22 cellular contexts compared by ENCODE assay signal in the genomic region with DNA sequence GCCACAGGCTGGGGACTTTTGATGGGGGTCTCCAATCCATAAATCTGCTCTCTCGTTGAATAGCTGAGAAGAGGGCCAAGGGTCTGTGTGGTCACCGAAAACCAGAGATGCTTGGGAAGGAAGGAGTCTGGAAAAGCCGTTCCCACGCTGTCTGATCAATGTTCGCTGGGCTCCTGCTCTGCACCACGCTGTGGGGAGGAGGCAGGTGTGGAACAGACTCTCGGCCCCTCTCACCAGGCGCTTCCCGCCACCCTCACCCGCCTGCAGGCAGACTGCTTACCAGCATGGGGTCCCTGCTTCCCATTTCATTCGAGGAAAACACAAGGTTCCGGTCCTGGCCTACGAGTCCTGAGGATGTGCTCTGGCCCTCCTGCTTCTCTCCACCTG. TPM values are rescaled to one million over a fixed set of nuclear protein-coding genes. Genes with fewer than 3 reads are reported as not detected.
DNase-seq lines count a peak whose midpoint lies in the region; ATAC-seq and TF ChIP-seq lines count a peak whose summit lies in the region.
"Had no signal": no experiment of that assay in that cellular context is flagged by ENCODE, and none has a peak within 500 bp of the region (broad histone marks: within the 10 kb centered on the region; RNA-seq: fewer than 3 reads in every experiment).

No MANE protein-coding gene starts in this region.

- POLR2A ChIA-PET in MCF 10A (lab: Yijun Ruan, JAX), result interaction anchor here (0.6 to 13.0 kb wide), 10 partner anchors 17 to 215 kb away, joined by 3 to 311 read pairs (median 5); a partner anchor contains a TSS

- H3K36me3 ChIP-seq in stomach, result no peaks in the 10 kb centered on the region
- H3K36me3 ChIP-seq: Peyer's patch had no signal

- peaks cover 13% of the 10 kb centered on the region for H3K27me3 Mint-ChIP-seq in HFFc6 (ENCODE audit: insufficient read depth)
- H3K27me3 Mint-ChIP-seq in MCF 10A (ENCODE audit: insufficient read depth, unreplicated experiment), result no peaks in the 10 kb centered on the region

- H3K27ac Mint-ChIP-seq in HFFc6, result no peak overlapping the region
- H3K27ac Mint-ChIP-seq in MCF 10A (ENCODE audit: low read depth, unreplicated experiment), result peak overlapping the region; percentile 82
- H3K27ac Mint-ChIP-seq: activated naive CD8-positive, alpha-beta T cell treated with anti-CD3 and anti-CD28 coated beads, Interleukin-2, amount 10 ng/mL, durations not matched to agents 7 days and 5 days; CD4-positive, alpha-beta memory T cell; WTC11 had no signal

- H3K4me3 Mint-ChIP-seq in HFFc6 (peak overlapping the region; percentile 42; the same call in 1 of the 2 replicates), MCF 10A (ENCODE audit: unreplicated experiment) (peak overlapping the region; percentile 61)
- H3K4me3 Mint-ChIP-seq: activated naive CD8-positive, alpha-beta T cell treated with anti-CD3 and anti-CD28 coated beads, Interleukin-2, amount 10 ng/mL, durations not matched to agents 7 days and 5 days; CD4-positive, alpha-beta memory T cell; naive thymus-derived CD8-positive, alpha-beta T cell; WTC11 had no signal

- H3K4me3 ChIP-seq in stomach, result no peak overlapping the region
- H3K4me3 ChIP-seq: Peyer's patch, SK-N-MC had no signal

- DNase-seq in HFFc6 (no peak), MCF 10A (ENCODE audit: unreplicated experiment) (no peak), stomach (no peak), Right ventricle myocardium superior (no peak), cortex of kidney (lab: John Stamatoyannopoulos, UW) (no peak)
- DNase-seq: activated CD8-positive, alpha-beta memory T cell treated with anti-CD3 and anti-CD28 coated beads, Interleukin-2, amount 50 U/mL, for 4 hours; activated naive CD8-positive, alpha-beta T cell treated with anti-CD3 and anti-CD28 coated beads, Interleukin-2, amount 10 ng/mL, durations not matched to agents 7 days and 5 days; Karpas-422; NCI-H1930; NK-92 treated with Interleukin-12 subunit alpha and Interleukin-12 subunit beta, amount 100 ng/mL, for 24 hours; T-helper 2 cell had no signal

- no peaks in the 10 kb centered on the region for H3K9me3 Mint-ChIP-seq in HFFc6
- no peaks in the 10 kb centered on the region for H3K9me3 Mint-ChIP-seq in MCF 10A (ENCODE audit: unreplicated experiment)
- H3K9me3 Mint-ChIP-seq: activated naive CD8-positive, alpha-beta T cell treated with anti-CD3 and anti-CD28 coated beads, Interleukin-2, amount 10 ng/mL, durations not matched to agents 7 days and 5 days; CD4-positive, alpha-beta memory T cell; naive thymus-derived CD8-positive, alpha-beta T cell; WTC11 had no signal

- intact Hi-C loops in MCF 10A (cut with micrococcal nuclease), result no loop called here
- intact Hi-C loops in stomach (cut with DNase I; ENCODE audit: low total_unique reads), result no loop called here
- intact Hi-C loops in Right ventricle myocardium superior (cut with DNase I), result loop anchor here (5.0 kb wide), 1 partner anchor 101 kb away; a partner anchor contains a TSS

- no peak for TF ChIP-seq EP300 in stomach (IDR thresholded peaks at IDR 0.05)

- TF ChIP-seq CTCF in HFFc6 (IDR thresholded peaks at IDR 0.05) (no peak), MCF 10A (IDR thresholded peaks at IDR 0.05; ENCODE audit: unreplicated experiment) (no peak), stomach (IDR thresholded peaks at IDR 0.05) (no peak)

- ATAC-seq in Right ventricle myocardium superior (ENCODE audit: poor library complexity) (no peak), GM19397 (IDR thresholded peaks at IDR 0.05; ENCODE audit: unreplicated experiment) (no peak)
- ATAC-seq: naive thymus-derived CD8-positive, alpha-beta T cell; WTC11 had no signal

- H3K27me3 ChIP-seq in layer of hippocampus (ENCODE audit: control insufficient read depth, insufficient read depth, low read length), result no peaks in the 10 kb centered on the region
- H3K27me3 ChIP-seq in stomach, result no peaks in the 10 kb centered on the region
- H3K27me3 ChIP-seq: Peyer's patch had no signal

- H3K36me3 Mint-ChIP-seq in HFFc6 (ENCODE audit: low read depth) (no peaks in the 10 kb centered on the region), MCF 10A (ENCODE audit: insufficient read depth, unreplicated experiment) (peaks cover 7% of the 10 kb centered on the region)
- H3K36me3 Mint-ChIP-seq: activated naive CD8-positive, alpha-beta T cell treated with anti-CD3 and anti-CD28 coated beads, Interleukin-2, amount 10 ng/mL, durations not matched to agents 7 days and 5 days; CD4-positive, alpha-beta memory T cell; naive thymus-derived CD8-positive, alpha-beta T cell; WTC11 had no signal

- WGBS in stomach, 5 donors, result 61 to 79% (median 67%) methylated on average over 13 of the region's 13 CpGs

- no peaks in the 10 kb centered on the region for H3K9me3 ChIP-seq in stomach
- H3K9me3 ChIP-seq: Peyer's patch had no signal

- no peak for TF ChIP-seq POLR2A in stomach (IDR thresholded peaks at IDR 0.05)

- peaks cover 19 to 64% (median 55%) of the 10 kb centered on the region in 4 donors for H3K4me1 ChIP-seq in stomach
- H3K4me1 ChIP-seq: parathyroid adenoma had no signal

- H3K4me1 Mint-ChIP-seq in HFFc6 (ENCODE audit: low read depth), result peaks cover 35% of the 10 kb centered on the region
- H3K4me1 Mint-ChIP-seq in MCF 10A (ENCODE audit: insufficient read depth, unreplicated experiment), result peaks cover 76% of the 10 kb centered on the region
- H3K4me1 Mint-ChIP-seq: activated naive CD8-positive, alpha-beta T cell treated with anti-CD3 and anti-CD28 coated beads, Interleukin-2, amount 10 ng/mL, durations not matched to agents 7 days and 5 days had no signal

- no TSS peak for BruUV-seq in MCF 10A (replicated peaks; lab: Mats Ljungman, UMichigan)

- CTCF ChIA-PET in MCF 10A (lab: Yijun Ruan, JAX), result interaction anchor here (0.6 to 1.7 kb wide), 5 partner anchors 17 to 42 kb away, joined by 3 to 4 read pairs (median 3); no protein-coding TSS in a partner anchor

- H3K27ac ChIP-seq in layer of hippocampus (ENCODE audit: low read depth, low read length), result peak overlapping the region; percentile 57
- H3K27ac ChIP-seq in stomach, result peak overlapping the region; percentile 65 to 85 (median 70)
- H3K27ac ChIP-seq: parathyroid adenoma, Peyer's patch, SK-N-MC had no signal

RNA-seq across cellular contexts. Expression of a gene that starts 0.7 kb away (rescaled TPM):
- total RNA-seq in HFFc6 (2021; fragmentation: NEBNext Ultra II Directional; extraction: Animal tissue kit (Norgen Biotek cat#: 25700)), result under 1 TPM in 2 of 6 experiments, not detected in 4; 0.24 to 0.25 TPM
- total RNA-seq in MCF 10A (2022), result 4.9 and 13.4 TPM in 2 replicates
- total RNA-seq in stomach, result 100 to 1,000 TPM in 3 of 5 donors, 10 to 100 TPM in 1, 1 to 10 TPM in 1; 5.8 to 689 (median 187) TPM
- 100 to 1,000 TPM in 2 of 3 donors, 10 to 100 TPM in 1; 31.0 to 332 (median 102) TPM for polyA plus RNA-seq in stomach
- 0.27 TPM for total RNA-seq in Right ventricle myocardium superior
- total RNA-seq: activated naive CD8-positive, alpha-beta T cell treated with anti-CD3 and anti-CD28 coated beads, Interleukin-2, amount 10 ng/mL, durations not matched to agents 7 days and 5 days; CD4-positive, alpha-beta memory T cell; glomerular endothelial cell; naive thymus-derived CD8-positive, alpha-beta T cell had no signal
- polyA plus RNA-seq: CD4-positive, alpha-beta memory T cell had no signal

RNA-seq across cellular contexts. Expression of a gene that starts 32.4 kb away (rescaled TPM):
- not detected for total RNA-seq in HFFc6 (2021; fragmentation: NEBNext Ultra II Directional; extraction: Animal tissue kit (Norgen Biotek cat#: 25700))
- 0.32 and 0.54 TPM in 2 replicates for total RNA-seq in MCF 10A (2022)
- total RNA-seq in stomach, result not detected
- under 1 TPM in 1 of 3 donors, not detected in 2; 0.78 TPM for polyA plus RNA-seq in stomach
- total RNA-seq in Right ventricle myocardium superior, result not detected
- total RNA-seq: activated naive CD8-positive, alpha-beta T cell treated with anti-CD3 and anti-CD28 coated beads, Interleukin-2, amount 10 ng/mL, durations not matched to agents 7 days and 5 days; CD4-positive, alpha-beta memory T cell; glomerular endothelial cell; kidney epithelial cell; mesenteric fat pad; naive thymus-derived CD8-positive, alpha-beta T cell; WTC11 had no signal
- polyA plus RNA-seq: CD4-positive, alpha-beta memory T cell; naive thymus-derived CD8-positive, alpha-beta T cell had no signal
